ENCODE assay signal across 8 cellular contexts in the genomic region with DNA sequence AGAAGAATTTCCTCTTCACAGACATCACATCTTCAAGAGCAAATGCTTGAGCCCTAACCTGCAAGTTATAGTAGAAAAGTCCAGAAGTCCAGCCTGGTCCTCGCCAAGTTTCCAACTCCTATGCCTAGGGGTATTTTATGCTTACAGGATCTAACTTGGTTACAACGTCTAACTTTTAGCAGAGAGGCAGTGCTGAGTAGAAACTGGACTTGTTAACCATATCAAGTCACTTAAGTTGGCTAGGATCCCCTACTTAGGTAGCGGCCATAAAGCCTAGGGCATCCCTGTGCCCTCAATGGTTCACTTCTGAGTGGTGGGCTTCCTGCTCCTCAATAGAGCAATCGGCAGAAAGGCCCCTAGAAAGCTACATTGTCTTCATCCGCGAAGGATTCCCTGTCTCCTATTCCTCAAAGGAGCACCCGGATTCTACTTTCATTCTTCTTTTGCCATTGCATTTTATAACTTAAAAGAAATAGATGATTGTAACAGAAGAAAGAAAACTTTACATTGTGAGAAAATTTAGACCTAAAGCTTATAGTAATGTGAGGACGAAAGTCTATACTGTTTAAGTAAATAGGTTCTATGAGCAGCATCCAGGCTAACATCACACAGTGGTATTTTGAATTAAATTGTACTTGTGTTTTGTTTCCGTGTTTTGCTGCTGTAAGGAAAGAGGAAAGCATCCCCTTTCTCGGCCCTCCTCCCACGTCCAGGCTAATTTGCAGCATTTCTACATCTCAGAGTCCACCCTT. TPM values are rescaled to one million over a fixed set of nuclear protein-coding genes. Genes with fewer than 3 reads are reported as not detected.
A peak's percentile ranks its signal among the peaks of the same experiment; 100 is the strongest.
DNase-seq lines count a peak whose midpoint lies in the region; ATAC-seq and TF ChIP-seq lines count a peak whose summit lies in the region.
"Had no signal": no experiment of that assay in that cellular context is flagged by ENCODE, and none has a peak within 500 bp of the region (broad histone marks: within the 10 kb centered on the region; RNA-seq: fewer than 3 reads in every experiment).

No MANE protein-coding gene starts in this region.

- H3K27me3 Mint-ChIP-seq in activated CD8-positive, alpha-beta T cell treated with anti-CD3 and anti-CD28 coated beads, Interleukin-2, amount 10 ng/mL, durations not matched to agents 7 days and 5 days (ENCODE audit: low read depth) = peaks cover 35% of the 10 kb centered on the region

- H3K4me3 Mint-ChIP-seq in activated CD8-positive, alpha-beta T cell treated with anti-CD3 and anti-CD28 coated beads, Interleukin-2, amount 10 ng/mL, durations not matched to agents 7 days and 5 days = peak overlapping the region; percentile 99

- no peak for TF ChIP-seq CTCF in spleen (IDR thresholded peaks at IDR 0.05 in 8 of 11, conservative IDR thresholded peaks at IDR 0.05 in 3 of 11)

- peak overlapping the region; percentile 86 for H3K4me3 ChIP-seq in iPS-11a (ENCODE audit: low read depth, low read length)
- H3K4me3 ChIP-seq in spleen = peak overlapping the region in 6 of 8 donors; percentile 80 to 97 (median 96)

- WGBS in spleen, 5 donors = 89 to 92% (median 92%) methylated on average over 11 of the region's 11 CpGs

- H3K27me3 ChIP-seq in spleen (replicated peaks in 1 of 7) = peaks cover 0 to 21% (median 0%) of the 10 kb centered on the region in 7 donors

- DNase-seq in HT-29 (ENCODE audit: low spot score) (peak; percentile 72), spleen (no peak), NCI-H146 (lab: John Stamatoyannopoulos, UW) (no peak)
- no peak for DNase-seq in activated CD8-positive, alpha-beta T cell treated with anti-CD3 and anti-CD28 coated beads, Interleukin-2, amount 10 ng/mL, durations not matched to agents 7 days and 5 days
- DNase-seq: Kasumi-1 had no signal

- CTCF ChIA-PET in activated CD8-positive, alpha-beta T cell treated with anti-CD3 and anti-CD28 coated beads, Interleukin-2, amount 10 ng/mL, durations not matched to agents 7 days and 5 days (lab: Charles Lee) = interaction anchor here (3.4 kb wide), 1 partner anchor 12 kb away, joined by 15 read pairs; no protein-coding TSS in a partner anchor

- TF ChIP-seq POLR2A in spleen (IDR thresholded peaks at IDR 0.05) = no peak

- H3K36me3 Mint-ChIP-seq in activated CD8-positive, alpha-beta T cell treated with anti-CD3 and anti-CD28 coated beads, Interleukin-2, amount 10 ng/mL, durations not matched to agents 7 days and 5 days (ENCODE audit: low read depth) = peaks cover 29% of the 10 kb centered on the region

- POLR2A ChIA-PET in activated CD8-positive, alpha-beta T cell treated with anti-CD3 and anti-CD28 coated beads, Interleukin-2, amount 10 ng/mL, durations not matched to agents 7 days and 5 days (lab: Charles Lee) = interaction anchor here (0.6 kb wide), 1 partner anchor 88 kb away, joined by 4 read pairs; no protein-coding TSS in a partner anchor

- H3K27ac ChIP-seq in spleen = peak overlapping the region in 2 of 8 donors; percentile 90 to 91

- H3K9me3 Mint-ChIP-seq in activated CD8-positive, alpha-beta T cell treated with anti-CD3 and anti-CD28 coated beads, Interleukin-2, amount 10 ng/mL, durations not matched to agents 7 days and 5 days (ENCODE audit: insufficient read depth) = no peaks in the 10 kb centered on the region

- peaks cover 35% of the 10 kb centered on the region for H3K4me1 Mint-ChIP-seq in activated CD8-positive, alpha-beta T cell treated with anti-CD3 and anti-CD28 coated beads, Interleukin-2, amount 10 ng/mL, durations not matched to agents 7 days and 5 days (ENCODE audit: low read depth)

- H3K36me3 ChIP-seq in spleen = peaks cover 0 to 11% (median 0%) of the 10 kb centered on the region in 6 donors

- intact Hi-C loops in spleen (cut with DNase I; ENCODE audit: low total_unique reads) = no loop called here

- peaks cover 12 to 42% (median 34%) of the 10 kb centered on the region in 6 donors for H3K4me1 ChIP-seq in spleen

- ATAC-seq in activated CD8-positive, alpha-beta T cell treated with anti-CD3 and anti-CD28 coated beads, Interleukin-2, amount 10 ng/mL, durations not matched to agents 7 days and 5 days = no peak
- ATAC-seq in GM18873 (IDR thresholded peaks at IDR 0.05; ENCODE audit: low FRiP score, unreplicated experiment) = no peak
- ATAC-seq in HG03097 (IDR thresholded peaks at IDR 0.05; ENCODE audit: low FRiP score, unreplicated experiment) = no peak

- no peaks in the 10 kb centered on the region for H3K9me3 ChIP-seq in spleen

- H3K27ac Mint-ChIP-seq in activated CD8-positive, alpha-beta T cell treated with anti-CD3 and anti-CD28 coated beads, Interleukin-2, amount 10 ng/mL, durations not matched to agents 7 days and 5 days = peak overlapping the region; percentile 1

RNA-seq across cellular contexts. Expression of a gene that starts 1.3 kb away (rescaled TPM):
- 61.9 and 63.5 TPM in 2 replicates for total RNA-seq in HT-29 (2014; rRNA removed; shearing (Covaris generic))
- total RNA-seq in activated CD8-positive, alpha-beta T cell treated with anti-CD3 and anti-CD28 coated beads, Interleukin-2, amount 10 ng/mL, durations not matched to agents 7 days and 5 days = 10 to 100 TPM; 62.5 to 68.2 TPM
- total RNA-seq in spleen = 10 to 100 TPM; 26.0 to 56.3 (median 44.9) TPM
- polyA plus RNA-seq in spleen = 10 to 100 TPM; 11.9 to 12.9 (median 12.6) TPM
